In genomic region chr17:33171931-33172330, GRCh38 we compare ENCODE assay signal across 21 cellular contexts.
"Had no signal": no experiment of that assay in that cellular context is flagged by ENCODE, and none has a peak within 500 bp of the region (broad histone marks: within the 10 kb centered on the region; RNA-seq: fewer than 3 reads in every experiment).

No MANE protein-coding gene starts in this region.

- H3K4me1 ChIP-seq: Peyer's patch, SJCRH30 had no signal

- H3K4me3 ChIP-seq: Peyer's patch, SJCRH30 had no signal

- ATAC-seq: PC-3, Right ventricle myocardium inferior, SK-N-SH treated with all-trans-retinoic acid at 6 μM for 48 hours had no signal

- DNase-seq: NCI-H1092, NCI-H1105 treated with DMSO at 0.1 percent for 48 hours, NCI-H1417 treated with DMSO at 0.1 percent for 48 hours, NCI-H146, NCI-H1694 treated with DMSO at 0.1 percent for 48 hours, NCI-H1930, NCI-H2081, NCI-H2107, NCI-H2227 treated with DMSO at 0.1 percent for 48 hours, NCI-H524, NCI-H526 treated with DMSO at 0.1 percent for 48 hours, NCI-H748 treated with DMSO at 0.1 percent for 48 hours, PC-3, Peyer's patch, SHP77 treated with DMSO at 0.1 percent for 48 hours, SJCRH30, T-helper 1 cell had no signal

- H3K27ac ChIP-seq: HL-60, KMS-11, Peyer's patch, SJCRH30 had no signal

- H3K36me3 ChIP-seq: Peyer's patch, SJCRH30 had no signal

- H3K27me3 ChIP-seq: Peyer's patch had no signal

- H3K9me3 ChIP-seq: Peyer's patch, SJCRH30 had no signal

- H3K4me2 ChIP-seq: KMS-11 had no signal

- H3K9ac ChIP-seq: KMS-11 had no signal
